ENCODE assay signal across 4 cellular contexts in the genomic region with DNA sequence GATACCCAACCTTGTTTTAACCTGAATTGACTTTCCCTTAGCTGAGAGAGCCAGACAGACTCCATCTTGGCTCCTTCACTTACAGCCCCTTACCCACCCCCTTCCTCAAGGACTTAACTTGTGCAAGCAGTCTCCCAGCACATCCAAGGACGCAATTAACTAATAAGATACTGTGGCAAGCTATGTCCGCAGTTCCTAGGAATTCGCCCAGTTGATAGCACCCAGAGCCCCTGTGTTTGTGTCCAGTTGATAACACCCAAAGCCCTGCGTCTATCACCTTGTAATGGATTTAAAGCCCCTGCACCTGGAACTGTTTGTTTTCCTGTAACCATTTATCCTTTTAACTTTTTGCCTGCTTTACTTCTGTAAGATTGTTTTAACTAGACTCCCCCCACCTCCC.
DNase-seq lines count a peak whose midpoint lies in the region; ATAC-seq and TF ChIP-seq lines count a peak whose summit lies in the region.
"Not testable (repeated sequence)": the region's sequence is repeated elsewhere in the genome, so short reads cannot be mapped to it uniquely, and the experiment has no call there.

No MANE protein-coding gene starts in this region.

- peak overlapping the region; percentile 66 for H3K4me3 ChIP-seq in endodermal cell (ENCODE audit: low read length)

- H3K9me3 ChIP-seq in endodermal cell (ENCODE audit: control insufficient read depth, low read length) = not testable (repeated sequence)

- POLR2A ChIA-PET in activated CD8-positive, alpha-beta T cell treated with anti-CD3 and anti-CD28 coated beads, Interleukin-2, amount 10 ng/mL, durations not matched to agents 7 days and 5 days (lab: Charles Lee) = not testable (repeated sequence)

- H3K27me3 Mint-ChIP-seq in activated CD8-positive, alpha-beta T cell treated with anti-CD3 and anti-CD28 coated beads, Interleukin-2, amount 10 ng/mL, durations not matched to agents 7 days and 5 days (ENCODE audit: low read depth); endodermal cell (ENCODE audit: insufficient read depth); nephron progenitor cell (ENCODE audit: low read depth, poor library complexity); osteocyte (ENCODE audit: unreplicated experiment): not testable (repeated sequence)

- H3K27ac ChIP-seq in endodermal cell (ENCODE audit: low read depth, low read length) = not testable (repeated sequence)

- peak overlapping the region; percentile 74 for H3K9ac ChIP-seq in endodermal cell (ENCODE audit: extremely low read depth, low read length, poor library complexity, severe bottlenecking)

- 59 to 81% methylated on average over 4 of the region's 4 CpGs for WGBS in endodermal cell (ENCODE audit: insufficient coverage in 1 of 2, insufficient read length in 1 of 2), 2 experiments

- H3K36me3 ChIP-seq in endodermal cell (ENCODE audit: control insufficient read depth, insufficient read depth, low read length) = not testable (repeated sequence)

- TF ChIP-seq CTCF in endodermal cell (conservative IDR thresholded peaks at IDR 0.05); nephron progenitor cell (IDR thresholded peaks at IDR 0.05); osteocyte (IDR thresholded peaks at IDR 0.05): not testable (repeated sequence)

- peak; percentile 10 for DNase-seq in activated CD8-positive, alpha-beta T cell treated with anti-CD3 and anti-CD28 coated beads, Interleukin-2, amount 10 ng/mL, durations not matched to agents 7 days and 5 days
- DNase-seq in endodermal cell (peak; percentile 64), osteocyte (ENCODE audit: extremely low spot score, unreplicated experiment) (peak; percentile 36)
- DNase-seq in nephron progenitor cell = not testable (repeated sequence)

- not testable (repeated sequence) for H3K9me3 Mint-ChIP-seq in activated CD8-positive, alpha-beta T cell treated with anti-CD3 and anti-CD28 coated beads, Interleukin-2, amount 10 ng/mL, durations not matched to agents 7 days and 5 days (ENCODE audit: insufficient read depth); osteocyte (ENCODE audit: unreplicated experiment)
- peaks cover 62% of the 10 kb centered on the region for H3K9me3 Mint-ChIP-seq in endodermal cell
- peaks cover 38% of the 10 kb centered on the region for H3K9me3 Mint-ChIP-seq in nephron progenitor cell

- H3K27me3 ChIP-seq in endodermal cell (ENCODE audit: control insufficient read depth, insufficient read depth, low read length, poor library complexity, severe bottlenecking) = not testable (repeated sequence)

- CTCF ChIA-PET in activated CD8-positive, alpha-beta T cell treated with anti-CD3 and anti-CD28 coated beads, Interleukin-2, amount 10 ng/mL, durations not matched to agents 7 days and 5 days (lab: Charles Lee) = not testable (repeated sequence)

- peaks cover 35% of the 10 kb centered on the region for H3K4me1 ChIP-seq in endodermal cell (ENCODE audit: control insufficient read depth, insufficient read depth, low read length)

- not testable (repeated sequence) for H3K4me3 Mint-ChIP-seq in activated CD8-positive, alpha-beta T cell treated with anti-CD3 and anti-CD28 coated beads, Interleukin-2, amount 10 ng/mL, durations not matched to agents 7 days and 5 days; endodermal cell; nephron progenitor cell; osteocyte (ENCODE audit: unreplicated experiment)

- not testable (repeated sequence) for ATAC-seq in activated CD8-positive, alpha-beta T cell treated with anti-CD3 and anti-CD28 coated beads, Interleukin-2, amount 10 ng/mL, durations not matched to agents 7 days and 5 days

- H3K4me1 Mint-ChIP-seq in activated CD8-positive, alpha-beta T cell treated with anti-CD3 and anti-CD28 coated beads, Interleukin-2, amount 10 ng/mL, durations not matched to agents 7 days and 5 days (ENCODE audit: low read depth); nephron progenitor cell; osteocyte (ENCODE audit: unreplicated experiment): not testable (repeated sequence)
- H3K4me1 Mint-ChIP-seq in endodermal cell = peaks cover 30% of the 10 kb centered on the region

- not testable (repeated sequence) for H3K36me3 Mint-ChIP-seq in activated CD8-positive, alpha-beta T cell treated with anti-CD3 and anti-CD28 coated beads, Interleukin-2, amount 10 ng/mL, durations not matched to agents 7 days and 5 days (ENCODE audit: low read depth); osteocyte (ENCODE audit: unreplicated experiment)
- peaks cover 11% of the 10 kb centered on the region for H3K36me3 Mint-ChIP-seq in endodermal cell (ENCODE audit: low read depth)
- H3K36me3 Mint-ChIP-seq in nephron progenitor cell (ENCODE audit: low read depth) = peaks cover 20% of the 10 kb centered on the region

- H3K27ac Mint-ChIP-seq in activated CD8-positive, alpha-beta T cell treated with anti-CD3 and anti-CD28 coated beads, Interleukin-2, amount 10 ng/mL, durations not matched to agents 7 days and 5 days; osteocyte (ENCODE audit: unreplicated experiment): not testable (repeated sequence)
- H3K27ac Mint-ChIP-seq in endodermal cell (peak overlapping the region; percentile 90), nephron progenitor cell (peak overlapping the region; percentile 33)
